In the genomic region with DNA sequence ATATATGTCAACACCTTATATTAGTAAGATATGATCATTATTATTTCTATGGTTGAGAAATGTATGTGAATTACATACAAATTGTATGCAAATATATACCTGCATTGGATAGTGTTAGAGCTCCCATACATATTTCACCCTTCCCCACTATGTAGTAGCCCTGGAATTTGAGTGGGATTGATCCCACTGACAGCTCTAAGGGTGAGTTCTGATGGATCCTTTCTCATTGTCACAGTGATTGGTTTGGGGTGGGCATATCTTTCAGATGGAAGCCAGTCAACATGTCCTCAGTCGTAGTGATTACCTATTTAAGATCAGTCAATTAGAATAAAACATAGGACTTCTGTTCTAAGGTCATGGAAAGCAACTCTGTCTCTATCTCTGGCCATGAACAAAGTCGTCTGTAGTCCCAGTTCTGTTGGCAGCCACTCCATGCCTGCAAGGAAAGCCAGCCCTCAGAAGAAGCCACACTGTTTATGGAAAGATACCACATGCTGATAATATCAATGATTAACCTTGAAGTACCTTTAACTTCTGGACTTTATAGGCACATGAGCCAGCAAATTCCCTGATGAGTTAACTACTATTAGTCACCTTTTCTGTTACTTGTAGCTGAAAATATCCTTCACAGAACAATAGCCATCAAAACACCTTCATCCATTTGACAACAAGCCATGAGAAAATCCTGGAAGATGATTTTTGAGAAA, we compare ENCODE assay signal across 18 cellular contexts. TPM values are rescaled to one million over a fixed set of nuclear protein-coding genes. Genes with fewer than 3 reads are reported as not detected.
DNase-seq lines count a peak whose midpoint lies in the region; ATAC-seq, FAIRE-seq and TF ChIP-seq lines count a peak whose summit lies in the region.
"Had no signal": no experiment of that assay in that cellular context is flagged by ENCODE, and none has a peak within 500 bp of the region (broad histone marks: within the 10 kb centered on the region; RNA-seq: fewer than 3 reads in every experiment).

No MANE protein-coding gene starts in this region.

- no peak overlapping the region for H3K4me2 ChIP-seq in mesenchymal stem cell (ENCODE audit: low read length, poor library complexity, severe bottlenecking)

- H2BK12ac ChIP-seq in mesenchymal stem cell (ENCODE audit: low read length in 2 of 2): peak overlapping the region in 1 of 2 experiments; percentile 72

- no peak overlapping the region for H3K23ac ChIP-seq in mesenchymal stem cell (ENCODE audit: low read length in 2 of 2)

- H2BK5ac ChIP-seq in mesenchymal stem cell (ENCODE audit: low read depth, low read length, poor library complexity, severe bottlenecking): peak overlapping the region; percentile 95

- H3K27ac ChIP-seq in mesenchymal stem cell (ENCODE audit: low read length, poor library complexity, severe bottlenecking): peak overlapping the region; percentile 80

- H3K4ac ChIP-seq in mesenchymal stem cell (ENCODE audit: low read depth in 1 of 2, low read length in 2 of 2): no peak overlapping the region

- H2AFZ ChIP-seq in mesenchymal stem cell (ENCODE audit: low read depth, low read length): no peak overlapping the region

- peaks cover 2% of the 10 kb centered on the region for H3K4me1 ChIP-seq in mesenchymal stem cell (ENCODE audit: control insufficient read depth, insufficient read depth, low read depth, low read length)

- 59% methylated on average over 2 of the region's 2 CpGs for WGBS in mesenchymal stem cell

- H3K14ac ChIP-seq in mesenchymal stem cell (ENCODE audit: low read length in 2 of 2): no peak overlapping the region

- FAIRE-seq in bronchial epithelial cell (lab: Jason Lieb, UNC): no peak

- H4K91ac ChIP-seq in mesenchymal stem cell (ENCODE audit: low read length): no peak overlapping the region

- no peak overlapping the region for H3K9ac ChIP-seq in mesenchymal stem cell (ENCODE audit: low read length)

- no peak for TF ChIP-seq CTCF in bronchial epithelial cell (IDR thresholded peaks at IDR 0.05; ENCODE audit: insufficient read depth, low read length, severe bottlenecking)

- H2BK120ac ChIP-seq in mesenchymal stem cell (ENCODE audit: low read depth, low read length): no peak overlapping the region

- H3K36me3 ChIP-seq in bronchial epithelial cell (ENCODE audit: control insufficient read depth, insufficient read depth, low read length) (no peaks in the 10 kb centered on the region), mesenchymal stem cell (ENCODE audit: control insufficient read depth in 1 of 2, insufficient read depth in 2 of 2, low read depth in 1 of 2, low read length in 2 of 2) (no peaks in the 10 kb centered on the region)

- DNase-seq in DMS53 (lab: John Stamatoyannopoulos, UW) (peak; percentile 91), M059J (ENCODE audit: low read depth) (peak; percentile 97), bronchial epithelial cell (ENCODE audit: low read depth) (peak; percentile 55), mesenchymal stem cell (peak; percentile 68), ureter (ENCODE audit: low spot score) (no peak), NCI-H2029 treated with DMSO at 0.1 percent for 48 hours (lab: John Stamatoyannopoulos, UW) (no peak)
- DNase-seq: effector CD4-positive, alpha-beta T cell; kidney; NCI-H1092 treated with DMSO at 0.1 percent for 48 hours; NCI-H510A; retina; stimulated activated naive CD4-positive, alpha-beta T cell treated with Interleukin-2 at 50 U/mL for 16 hours; T-helper 2 cell had no signal

- H3K79me1 ChIP-seq in mesenchymal stem cell (replicated peaks; ENCODE audit: low read length, poor library complexity, severe bottlenecking): no peaks in the 10 kb centered on the region

- no peaks in the 10 kb centered on the region for H3K9me3 ChIP-seq in mesenchymal stem cell (ENCODE audit: control insufficient read depth, low read length)

- H3K27me3 ChIP-seq in bronchial epithelial cell (ENCODE audit: control insufficient read depth, insufficient read depth, low read length) (no peaks in the 10 kb centered on the region), mesenchymal stem cell (ENCODE audit: control insufficient read depth in 1 of 2, insufficient read depth in 1 of 2, low read length in 2 of 2) (no peaks in the 10 kb centered on the region)

- H3K18ac ChIP-seq in mesenchymal stem cell (ENCODE audit: low read depth in 1 of 2, low read length in 2 of 2): peak overlapping the region in 1 of 2 experiments; percentile 40

- ATAC-seq in HG03439 (IDR thresholded peaks at IDR 0.05; ENCODE audit: unreplicated experiment) (no peak), GM19463 (IDR thresholded peaks at IDR 0.05; ENCODE audit: unreplicated experiment) (no peak)

- no peak overlapping the region for H2BK15ac ChIP-seq in mesenchymal stem cell (ENCODE audit: low read depth, poor library complexity, severe bottlenecking)

- no peak overlapping the region for H4K8ac ChIP-seq in mesenchymal stem cell (ENCODE audit: low read length)

- H2AK5ac ChIP-seq in mesenchymal stem cell (ENCODE audit: low read length, severe bottlenecking): peak overlapping the region; percentile 90

- no peak overlapping the region for H3K4me3 ChIP-seq in bronchial epithelial cell (ENCODE audit: low read depth, low read length)
- no peak overlapping the region for H3K4me3 ChIP-seq in mesenchymal stem cell (ENCODE audit: insufficient read depth in 1 of 2, low read depth in 1 of 2, low read length in 2 of 2)

RNA-seq across cellular contexts. Expression of a gene that starts 5.1 kb away (rescaled TPM):
- not detected in 2 replicates for total RNA-seq in M059J (2014; rRNA removed; shearing (Covaris generic))
- total RNA-seq in bronchial epithelial cell (not detected in 2 replicates), ureter (1.2 TPM)
- 0.06 TPM for polyA plus RNA-seq in mesenchymal stem cell (2013, experiment 1 of 2)
- polyA plus RNA-seq in mesenchymal stem cell (2013, experiment 2 of 2): not detected
- total RNA-seq: activated T-helper 1 cell treated with anti-CD3 and anti-CD28 coated beads, Interleukin-12 subunit alpha, Interleukin-12 subunit beta, Interleukin-2, Interleukin-4 antibody, amounts not matched to agents 30 ng/mL and 10 ng/mL and 1 ng/mL, durations not matched to agents 14 hours and 24 hours and 36 hours; glomerular endothelial cell; kidney had no signal
- polyA plus RNA-seq: BJ had no signal

RNA-seq across cellular contexts. Expression of a gene that starts 49.2 kb away (rescaled TPM):
- not detected in 2 replicates for total RNA-seq in M059J (2014; rRNA removed; shearing (Covaris generic))
- total RNA-seq in bronchial epithelial cell (not detected in 2 replicates), ureter (not detected)
- polyA plus RNA-seq in mesenchymal stem cell (2013, experiment 1 of 2): not detected
- polyA plus RNA-seq in mesenchymal stem cell (2013, experiment 2 of 2): not detected
- total RNA-seq: activated T-helper 1 cell treated with anti-CD3 and anti-CD28 coated beads, Interleukin-12 subunit alpha, Interleukin-12 subunit beta, Interleukin-2, Interleukin-4 antibody, amounts not matched to agents 30 ng/mL and 10 ng/mL and 1 ng/mL, durations not matched to agents 14 hours and 24 hours and 36 hours; glomerular endothelial cell had no signal
- polyA plus RNA-seq: BJ had no signal

Comparison
In these comparisons a context has a peak if more than half of its experiments do, and no peak if none do; other contexts are left out.
1. DNase-seq: peak in DMS53 (single experiment), M059J (single experiment), bronchial epithelial cell (single experiment) and mesenchymal stem cell (single experiment); none in ureter (single experiment) and NCI-H2029 treated with DMSO at 0.1 percent for 48 hours (single experiment).